21 cellular contexts compared by ENCODE assay signal in the genomic region with DNA sequence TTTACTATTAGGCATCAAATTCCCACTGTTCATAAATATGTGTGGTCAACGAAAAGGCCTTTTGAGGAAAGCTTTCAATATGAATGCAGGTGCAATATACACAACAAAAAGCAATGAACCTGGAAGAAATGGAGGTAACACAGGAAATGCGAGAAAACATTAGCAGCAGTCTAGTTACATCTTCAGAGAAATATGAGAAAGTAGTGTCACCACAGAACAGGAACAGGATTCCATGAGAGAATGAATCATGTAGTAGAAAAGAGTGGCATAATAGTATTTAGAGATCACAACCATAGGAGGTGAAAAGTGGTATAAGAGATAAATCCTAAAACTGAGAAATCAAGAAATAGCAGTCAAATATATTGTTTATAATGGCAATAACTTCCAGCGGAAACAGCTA.
DNase-seq lines count a peak whose midpoint lies in the region; ATAC-seq, FAIRE-seq and TF ChIP-seq lines count a peak whose summit lies in the region.
"Had no signal": no experiment of that assay in that cellular context is flagged by ENCODE, and none has a peak within 500 bp of the region (broad histone marks: within the 10 kb centered on the region; RNA-seq: fewer than 3 reads in every experiment).

No MANE protein-coding gene starts in this region.

- H3K27ac ChIP-seq in tibial nerve (no peak overlapping the region), esophagus squamous epithelium (no peak overlapping the region)
- H3K27ac ChIP-seq: BLaER1, SK-N-MC had no signal

- TF ChIP-seq EP300 in tibial nerve (IDR thresholded peaks at IDR 0.05): no peak

- H3K9me3 Mint-ChIP-seq in stimulated activated naive CD8-positive, alpha-beta T cell treated with anti-CD3 and anti-CD28 coated beads, Interleukin-15, amount 100 ng/mL, for 72 hours: no peaks in the 10 kb centered on the region
- H3K9me3 Mint-ChIP-seq: CD8-positive, alpha-beta T cell; H9 had no signal

- intact Hi-C loops in esophagus squamous epithelium (cut with DNase I): no loop called here

- no peak for DNase-seq in stimulated activated naive CD8-positive, alpha-beta T cell treated with anti-CD3 and anti-CD28 coated beads, Interleukin-15, amount 100 ng/mL, for 72 hours
- DNase-seq in stimulated activated naive CD8-positive, alpha-beta T cell treated with anti-CD3 and anti-CD28 coated beads, Interleukin-15, Interleukin-2, amounts not matched to agents 100 U/mL and 50 U/mL, for 24 hours: no peak
- DNase-seq in RCC 7860 (ENCODE audit: low spot score) (peak; percentile 31), glomerular visceral epithelial cell (ENCODE audit: extremely low spot score) (peak; percentile 32), tibial nerve (ENCODE audit: low spot score in 2 of 2) (no peak), esophagus squamous epithelium (lab: John Stamatoyannopoulos, UW) (no peak), DMS79 (lab: John Stamatoyannopoulos, UW) (no peak)
- DNase-seq: 8988T; CD8-positive, alpha-beta T cell; DMS79 treated with DMSO at 0.1 percent for 48 hours; H9; NCI-H1436; NCI-H2029 treated with DMSO at 0.1 percent for 48 hours; NCI-H2171 treated with DMSO at 0.1 percent for 48 hours; NCI-H446 treated with DMSO at 0.1 percent for 48 hours; NCI-H748 treated with DMSO at 0.1 percent for 48 hours had no signal

- H3K9me3 ChIP-seq in tibial nerve (no peaks in the 10 kb centered on the region), esophagus squamous epithelium (no peaks in the 10 kb centered on the region)
- H3K9me3 ChIP-seq: BLaER1 had no signal

- no peaks in the 10 kb centered on the region for H3K27me3 ChIP-seq in tibial nerve
- H3K27me3 ChIP-seq in esophagus squamous epithelium: no peaks in the 10 kb centered on the region
- H3K27me3 ChIP-seq: BLaER1 had no signal

- TF ChIP-seq CTCF in tibial nerve (IDR thresholded peaks at IDR 0.05) (no peak), esophagus squamous epithelium (IDR thresholded peaks at IDR 0.05) (no peak)

- no peak overlapping the region for H3K4me3 Mint-ChIP-seq in stimulated activated naive CD8-positive, alpha-beta T cell treated with anti-CD3 and anti-CD28 coated beads, Interleukin-15, amount 100 ng/mL, for 72 hours
- H3K4me3 Mint-ChIP-seq: CD8-positive, alpha-beta T cell; H9 had no signal

- peak; percentile 16 for FAIRE-seq in RCC 7860 (lab: Jason Lieb, UNC)
- FAIRE-seq: GM12892, HTR-8/SVneo had no signal

- H3K4me1 ChIP-seq in tibial nerve (no peaks in the 10 kb centered on the region), esophagus squamous epithelium (no peaks in the 10 kb centered on the region)
- H3K4me1 ChIP-seq: BLaER1 had no signal

- H3K4me1 Mint-ChIP-seq in stimulated activated naive CD8-positive, alpha-beta T cell treated with anti-CD3 and anti-CD28 coated beads, Interleukin-15, amount 100 ng/mL, for 72 hours: peaks cover 18% of the 10 kb centered on the region

- no peak overlapping the region for H3K4me3 ChIP-seq in tibial nerve
- H3K4me3 ChIP-seq in esophagus squamous epithelium: no peak overlapping the region
- H3K4me3 ChIP-seq: BLaER1, SK-N-MC had no signal

- peak overlapping the region; percentile 43 to 66 for H3K27ac Mint-ChIP-seq in stimulated activated naive CD8-positive, alpha-beta T cell treated with anti-CD3 and anti-CD28 coated beads, Interleukin-15, amount 100 ng/mL, for 72 hours
- H3K27ac Mint-ChIP-seq: CD8-positive, alpha-beta T cell had no signal

- H3K27me3 Mint-ChIP-seq in stimulated activated naive CD8-positive, alpha-beta T cell treated with anti-CD3 and anti-CD28 coated beads, Interleukin-15, amount 100 ng/mL, for 72 hours: no peaks in the 10 kb centered on the region

- no peak for ATAC-seq in stimulated activated naive CD8-positive, alpha-beta T cell treated with anti-CD3 and anti-CD28 coated beads, Interleukin-15, amount 100 ng/mL, for 72 hours
- ATAC-seq in stimulated activated naive CD8-positive, alpha-beta T cell treated with anti-CD3 and anti-CD28 coated beads, Interleukin-15, Interleukin-2, amounts not matched to agents 100 U/mL and 50 U/mL, for 24 hours: no peak
- no peak for ATAC-seq in HG02938 (IDR thresholded peaks at IDR 0.05; ENCODE audit: unreplicated experiment)
- ATAC-seq: CD8-positive, alpha-beta T cell had no signal

- WGBS in tibial nerve, 2 donors: 91 to 96% methylated on average over 3 of the region's 3 CpGs
- WGBS in esophagus squamous epithelium, 2 donors: 71 to 88% methylated on average over 3 of the region's 3 CpGs

- H3K36me3 ChIP-seq in tibial nerve: no peaks in the 10 kb centered on the region
- no peaks in the 10 kb centered on the region for H3K36me3 ChIP-seq in esophagus squamous epithelium
- H3K36me3 ChIP-seq: BLaER1 had no signal

- TF ChIP-seq POLR2A in tibial nerve (IDR thresholded peaks at IDR 0.05) (no peak), esophagus squamous epithelium (IDR thresholded peaks at IDR 0.05) (no peak)

Comparison
In these comparisons a context has a peak if more than half of its experiments do, and no peak if none do; other contexts are left out.
1. DNase-seq: peak in RCC 7860 (single experiment) and glomerular visceral epithelial cell (single experiment); none in stimulated activated naive CD8-positive, alpha-beta T cell treated with anti-CD3 and anti-CD28 coated beads, Interleukin-15, amount 100 ng/mL, for 72 hours (0 of 2), stimulated activated naive CD8-positive, alpha-beta T cell treated with anti-CD3 and anti-CD28 coated beads, Interleukin-15, Interleukin-2, amounts not matched to agents 100 U/mL and 50 U/mL, for 24 hours (single experiment), tibial nerve (0 of 2), esophagus squamous epithelium (single experiment) and DMS79 (single experiment).